Comparison of ENCODE assay signal across 27 cellular contexts in the genomic region with DNA sequence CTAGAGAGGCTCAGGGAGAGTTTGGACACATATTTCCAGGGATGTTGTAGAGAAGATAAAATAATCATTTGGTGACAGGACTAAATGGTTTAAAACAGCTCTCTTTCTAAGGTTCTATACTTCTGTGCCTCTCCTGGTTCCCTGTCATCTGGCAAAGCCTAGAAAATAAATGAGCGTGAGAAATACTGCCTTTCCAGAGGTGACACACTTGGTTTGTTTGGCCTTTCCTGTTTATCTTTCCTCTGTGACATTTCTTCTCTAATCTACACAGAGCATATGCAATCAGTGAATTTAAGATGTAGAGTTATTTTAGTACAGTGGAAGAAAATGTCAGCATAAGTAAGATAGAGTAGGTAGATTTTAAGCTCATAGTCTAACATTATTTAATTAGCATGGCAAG. TPM values are rescaled to one million over a fixed set of nuclear protein-coding genes. Genes with fewer than 3 reads are reported as not detected.
"Had no signal": no experiment of that assay in that cellular context is flagged by ENCODE, and none has a peak within 500 bp of the region (broad histone marks: within the 10 kb centered on the region; RNA-seq: fewer than 3 reads in every experiment).

No MANE protein-coding gene starts in this region.

- H3K9me3 ChIP-seq: neutrophil, pancreas, psoas muscle, right lobe of liver, sigmoid colon, stomach, thoracic aorta, thyroid gland, tibial nerve, upper lobe of left lung, vagina had no signal

- H3K36me3 ChIP-seq: neutrophil, pancreas, right lobe of liver, sigmoid colon, stomach, thoracic aorta, thyroid gland, tibial nerve, upper lobe of left lung, vagina had no signal

- H3K27me3 Mint-ChIP-seq: stimulated activated naive B cell treated with anti-CD40 and anti-IgM and Interleukin-4, amounts not matched to agents 10 μg/mL and 1 μg/mL and 100 μg/mL, for 72 hours; stimulated activated naive CD8-positive, alpha-beta T cell treated with anti-CD3 and anti-CD28 coated beads, Interleukin-15, Interleukin-2, amounts not matched to agents 100 ng/mL and 50 ng/mL, for 24 hours had no signal

- H3K4me1 Mint-ChIP-seq: neural crest cell; stimulated activated naive B cell treated with anti-CD40 and anti-IgM and Interleukin-4, amounts not matched to agents 10 μg/mL and 1 μg/mL and 100 μg/mL, for 72 hours had no signal

- H3K4me3 Mint-ChIP-seq: natural killer cell; nephron progenitor cell; neural crest cell; stimulated activated effector memory CD8-positive, alpha-beta T cell treated with anti-CD3 and anti-CD28 coated beads, Interleukin-12 subunit alpha, Interleukin-12 subunit beta, amount 100 ng/mL, for 72 hours; stimulated activated naive B cell treated with anti-CD40 and anti-IgM and Interleukin-4, amounts not matched to agents 10 μg/mL and 1 μg/mL and 100 μg/mL, for 72 hours; stimulated activated naive CD8-positive, alpha-beta T cell treated with anti-CD3 and anti-CD28 coated beads, Interleukin-15, Interleukin-2, amounts not matched to agents 100 ng/mL and 50 ng/mL, for 24 hours had no signal

- H3K27ac ChIP-seq: neutrophil, pancreas, psoas muscle, right lobe of liver, sigmoid colon, stomach, thoracic aorta, thyroid gland, tibial nerve, upper lobe of left lung, vagina had no signal

- ATAC-seq: natural killer cell; pancreas; psoas muscle; right cardiac atrium; right lobe of liver; stimulated activated effector memory CD8-positive, alpha-beta T cell treated with anti-CD3 and anti-CD28 coated beads, Interleukin-12 subunit alpha, Interleukin-12 subunit beta, amount 100 ng/mL, for 72 hours; stimulated activated naive B cell treated with anti-CD40 and anti-IgM and Interleukin-4, amounts not matched to agents 10 μg/mL and 1 μg/mL and 100 μg/mL, for 72 hours had no signal

- H3K27ac Mint-ChIP-seq: nephron progenitor cell; stimulated activated effector memory CD8-positive, alpha-beta T cell treated with anti-CD3 and anti-CD28 coated beads, Interleukin-12 subunit alpha, Interleukin-12 subunit beta, amount 100 ng/mL, for 72 hours; stimulated activated naive B cell treated with anti-CD40 and anti-IgM and Interleukin-4, amounts not matched to agents 10 μg/mL and 1 μg/mL and 100 μg/mL, for 72 hours; stimulated activated naive CD8-positive, alpha-beta T cell treated with anti-CD3 and anti-CD28 coated beads, Interleukin-15, Interleukin-2, amounts not matched to agents 100 ng/mL and 50 ng/mL, for 24 hours had no signal

- H3K4me3 ChIP-seq: pancreas, psoas muscle, right lobe of liver, sigmoid colon, stomach, thoracic aorta, thyroid gland, tibial nerve, upper lobe of left lung, vagina had no signal

- H3K27me3 ChIP-seq: neutrophil, pancreas, right lobe of liver, sigmoid colon, stomach, thyroid gland, tibial nerve, upper lobe of left lung, vagina had no signal

- H3K36me3 Mint-ChIP-seq: natural killer cell; stimulated activated effector memory CD8-positive, alpha-beta T cell treated with anti-CD3 and anti-CD28 coated beads, Interleukin-12 subunit alpha, Interleukin-12 subunit beta, amount 100 ng/mL, for 72 hours; stimulated activated naive B cell treated with anti-CD40 and anti-IgM and Interleukin-4, amounts not matched to agents 10 μg/mL and 1 μg/mL and 100 μg/mL, for 72 hours had no signal

- DNase-seq: natural killer cell; nephron progenitor cell; nucleus accumbens; pancreas; psoas muscle; right cardiac atrium; right lobe of liver; sigmoid colon; small intestine; stimulated activated CD4-positive, alpha-beta T cell treated with anti-CD3 and anti-CD28 coated beads, Interleukin-15, amount 100 ng/mL, for 24 hours; stimulated activated CD4-positive, alpha-beta T cell treated with anti-CD3 and anti-CD28 coated beads, Interleukin-2, amount 100 ng/mL, for 24 hours; stimulated activated CD4-positive, alpha-beta T cell treated with anti-CD3 and anti-CD28 coated beads, Interleukin-2, amount 100 ng/mL, for 48 hours; stimulated activated CD4-positive, alpha-beta T cell treated with anti-CD3 and anti-CD28 coated beads, Interleukin-4, amount 100 ng/mL, for 24 hours; stimulated activated naive B cell treated with anti-CD40 and anti-IgM and Interleukin-4, amounts not matched to agents 10 μg/mL and 1 μg/mL and 100 μg/mL, for 72 hours; stimulated activated naive CD4-positive, alpha-beta T cell treated with Interleukin-2 at 50 U/mL for 16 hours; stomach; thyroid gland; trophoblast cell; upper lobe of left lung had no signal

- H3K9me3 Mint-ChIP-seq: natural killer cell; stimulated activated naive CD8-positive, alpha-beta T cell treated with anti-CD3 and anti-CD28 coated beads, Interleukin-15, Interleukin-2, amounts not matched to agents 100 ng/mL and 50 ng/mL, for 24 hours had no signal

- H3K4me1 ChIP-seq: pancreas, psoas muscle, right lobe of liver, sigmoid colon, thyroid gland, tibial nerve, upper lobe of left lung, vagina had no signal

RNA-seq across cellular contexts. Expression of a gene that starts 22.0 kb away (rescaled TPM):
- total RNA-seq: natural killer cell, neural crest cell, osteocyte had no signal
